Comparison of ENCODE assay signal across 2 cellular contexts in genomic region chr12:105222326-105222655, GRCh38.
TF ChIP-seq lines count a peak whose summit lies in the region.

No MANE protein-coding gene starts in this region.

TF ChIP-seq in WTC11, 78 proteins besides CTCF, POLR2A, EP300 and RAD21:
- TF ChIP-seq NR1H2 (CRISPR knock-in tag; IDR thresholded peaks at IDR 0.05) (no peak), ZNF423 (CRISPR knock-in tag; IDR thresholded peaks at IDR 0.05) (no peak), E2F4 (CRISPR knock-in tag; IDR thresholded peaks at IDR 0.05; ENCODE audit: borderline replicate concordance, low read depth) (no peak), JAZF1 (CRISPR knock-in tag; IDR thresholded peaks at IDR 0.05) (no peak), EMX1 (CRISPR knock-in tag; IDR thresholded peaks at IDR 0.05) (no peak), TEAD1 (CRISPR knock-in tag; IDR thresholded peaks at IDR 0.05) (no peak), FOXP4 (CRISPR knock-in tag; IDR thresholded peaks at IDR 0.05) (no peak), RELA (CRISPR knock-in tag; IDR thresholded peaks at IDR 0.05; ENCODE audit: borderline replicate concordance) (no peak), OVOL2 (CRISPR knock-in tag; IDR thresholded peaks at IDR 0.05; ENCODE audit: borderline replicate concordance) (no peak)
- TF ChIP-seq, protein P1, sequence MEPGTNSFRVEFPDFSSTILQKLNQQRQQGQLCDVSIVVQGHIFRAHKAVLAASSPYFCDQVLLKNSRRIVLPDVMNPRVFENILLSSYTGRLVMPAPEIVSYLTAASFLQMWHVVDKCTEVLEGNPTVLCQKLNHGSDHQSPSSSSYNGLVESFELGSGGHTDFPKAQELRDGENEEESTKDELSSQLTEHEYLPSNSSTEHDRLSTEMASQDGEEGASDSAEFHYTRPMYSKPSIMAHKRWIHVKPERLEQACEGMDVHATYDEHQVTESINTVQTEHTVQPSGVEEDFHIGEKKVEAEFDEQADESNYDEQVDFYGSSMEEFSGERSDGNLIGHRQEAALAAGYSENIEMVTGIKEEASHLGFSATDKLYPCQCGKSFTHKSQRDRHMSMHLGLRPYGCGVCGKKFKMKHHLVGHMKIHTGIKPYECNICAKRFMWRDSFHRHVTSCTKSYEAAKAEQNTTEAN (CRISPR knock-in tag; IDR thresholded peaks at IDR 0.05): no peak

TF ChIP-seq in H1, 55 proteins besides CTCF, POLR2A, EP300 and RAD21:
- TF ChIP-seq SUZ12 (IDR thresholded peaks at IDR 0.05; ENCODE audit: low read length): no peak
- TF ChIP-seq GTF2F1 (IDR thresholded peaks at IDR 0.05; ENCODE audit: borderline replicate concordance, low read depth, low read length): no peak
- TF ChIP-seq CBX8 (IDR thresholded peaks at IDR 0.05; ENCODE audit: borderline replicate concordance, low read depth, low read length): no peak
- no peak for TF ChIP-seq HDAC6 (IDR thresholded peaks at IDR 0.05; ENCODE audit: low read depth, low read length)
- no peak for TF ChIP-seq ATF2 (IDR thresholded peaks at IDR 0.05; ENCODE audit: low read length)
- no peak for TF ChIP-seq CTBP2 (IDR thresholded peaks at IDR 0.05; ENCODE audit: borderline replicate concordance, insufficient read depth, insufficient read length, low read length)
- TF ChIP-seq RNF2 (IDR thresholded peaks at IDR 0.05; ENCODE audit: borderline replicate concordance, low read depth, low read length, missing control alignments, poor library complexity, severe bottlenecking): no peak
- no peak for TF ChIP-seq NRF1 (IDR thresholded peaks at IDR 0.05; ENCODE audit: low read depth, low read length)
- TF ChIP-seq CHD2 (IDR thresholded peaks at IDR 0.05; ENCODE audit: low read length): no peak
- TF ChIP-seq POU5F1 (IDR thresholded peaks at IDR 0.05; ENCODE audit: low read depth, low read length): no peak
- TF ChIP-seq SP1 (IDR thresholded peaks at IDR 0.05; ENCODE audit: low read depth, low read length): no peak
- no peak for TF ChIP-seq RFX5 (IDR thresholded peaks at IDR 0.05; ENCODE audit: borderline replicate concordance, low read depth, low read length)
